Comparison of ENCODE assay signal across 1 cellular context in genomic region chr15:78868366-78868765, GRCh38.
A peak's percentile ranks its signal among the peaks of the same experiment; 100 is the strongest.
TF ChIP-seq lines count a peak whose summit lies in the region.

No MANE protein-coding gene starts in this region.

TF ChIP-seq in HepG2, 621 proteins besides CTCF, POLR2A, EP300 and RAD21:
- TF ChIP-seq ZNF121 (CRISPR knock-in tag; IDR thresholded peaks at IDR 0.05) (peak; percentile 73), MED13 (CRISPR knock-in tag; IDR thresholded peaks at IDR 0.05) (no peak)
TF ChIP-seq in HepG2: peak in this region for 1.
